1 cellular context compared by ENCODE assay signal in genomic region chr16:86099326-86099725, GRCh38.
TF ChIP-seq lines count a peak whose summit lies in the region.

No MANE protein-coding gene starts in this region.

TF ChIP-seq in SK-N-SH, 30 proteins besides CTCF, POLR2A, EP300 and RAD21 (continued from another document):
- TF ChIP-seq REST (IDR thresholded peaks at IDR 0.05; ENCODE audit: low read depth, low read length) (no peak), USF2 (IDR thresholded peaks at IDR 0.05; ENCODE audit: borderline replicate concordance, low read depth, low read length) (no peak), NFIC (IDR thresholded peaks at IDR 0.05; ENCODE audit: borderline replicate concordance) (no peak), RCOR1 (IDR thresholded peaks at IDR 0.05; ENCODE audit: low read length) (no peak), TAF1 (IDR thresholded peaks at IDR 0.05; ENCODE audit: borderline replicate concordance, low read depth, low read length) (no peak), TCF12 (IDR thresholded peaks at IDR 0.05) (no peak), MXI1 (IDR thresholded peaks at IDR 0.05; ENCODE audit: low read depth, low read length) (no peak)
- TF ChIP-seq, protein P1, sequence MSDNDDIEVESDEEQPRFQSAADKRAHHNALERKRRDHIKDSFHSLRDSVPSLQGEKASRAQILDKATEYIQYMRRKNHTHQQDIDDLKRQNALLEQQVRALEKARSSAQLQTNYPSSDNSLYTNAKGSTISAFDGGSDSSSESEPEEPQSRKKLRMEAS (IDR thresholded peaks at IDR 0.05; ENCODE audit: low read depth), result no peak
